In the genomic region with DNA sequence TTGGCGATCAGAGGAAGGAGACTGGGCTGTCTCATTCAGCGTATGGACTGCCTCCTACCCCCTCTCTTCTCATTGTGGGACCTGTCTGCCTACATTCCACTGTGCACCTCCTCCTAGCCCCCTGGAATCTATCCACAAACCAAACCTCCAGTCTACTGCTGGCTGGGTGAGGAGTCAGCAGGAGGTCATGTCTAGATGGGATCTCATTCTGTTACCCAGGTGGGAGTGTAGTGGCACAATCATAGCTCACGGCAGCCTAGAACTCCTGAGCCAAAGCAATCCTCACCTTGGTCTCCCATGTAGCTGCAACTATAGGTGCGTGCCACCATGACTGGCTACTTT, we compare ENCODE assay signal across 25 cellular contexts. TPM values are rescaled to one million over a fixed set of nuclear protein-coding genes. Genes with fewer than 3 reads are reported as not detected.
"Had no signal": no experiment of that assay in that cellular context is flagged by ENCODE, and none has a peak within 500 bp of the region (broad histone marks: within the 10 kb centered on the region; RNA-seq: fewer than 3 reads in every experiment).

No MANE protein-coding gene starts in this region.

- H3K4me3 ChIP-seq: gastrocnemius medialis, heart left ventricle, mucosa of descending colon, upper lobe of left lung had no signal

- H3K4me3 Mint-ChIP-seq: dendritic cell treated with granulocyte-macrophage colony-stimulating factor and Interleukin-4, amounts not matched to agents 40 ng/mL and 50 ng/mL, for 4 days; naive thymus-derived CD4-positive, alpha-beta T cell; T-cell had no signal

- H3K27me3 Mint-ChIP-seq: T-cell had no signal

- H3K4me2 ChIP-seq: SK-N-SH had no signal

- H3K27ac ChIP-seq: brain microvascular endothelial cell, epithelial cell of prostate, gastrocnemius medialis, heart left ventricle, upper lobe of left lung had no signal

- H3K27me3 ChIP-seq: brain microvascular endothelial cell, gastrocnemius medialis, heart left ventricle, upper lobe of left lung had no signal

- H3K9me3 ChIP-seq: SK-N-SH had no signal

- ATAC-seq: gastrocnemius medialis; heart left ventricle; left colon; mucosa of descending colon; naive thymus-derived CD4-positive, alpha-beta T cell; T-cell had no signal

- DNase-seq: activated CD4-positive, alpha-beta T cell treated with anti-CD3 and anti-CD28 coated beads, Interleukin-2, amount 50 U/mL, for 4 hours; activated CD4-positive, CD25-positive, alpha-beta regulatory T cell treated with anti-CD3 and anti-CD28 coated beads, Interleukin-2, amount 50 U/mL, for 72 hours; activated naive CD4-positive, alpha-beta T cell treated with Interleukin-2 at 50 U/mL for 16 hours; anterior cingulate cortex; brain microvascular endothelial cell; cerebellar nuclear complex; effector memory CD4-positive, alpha-beta T cell; gastrocnemius medialis; heart left ventricle; left colon; mucosa of descending colon; naive thymus-derived CD4-positive, alpha-beta T cell; posterior cingulate gyrus; retina; SK-N-SH; stimulated activated CD4-positive, alpha-beta T cell treated with anti-CD3 and anti-CD28 coated beads, Interleukin-2, amount 100 ng/mL, for 48 hours; stimulated activated naive CD4-positive, alpha-beta T cell; substantia nigra; T-cell; T1000 had no signal

- H3K4me1 ChIP-seq: gastrocnemius medialis, heart left ventricle, upper lobe of left lung had no signal

- H3K27ac Mint-ChIP-seq: dendritic cell treated with granulocyte-macrophage colony-stimulating factor and Interleukin-4, amounts not matched to agents 40 ng/mL and 50 ng/mL, for 4 days had no signal

- H3K36me3 ChIP-seq: brain microvascular endothelial cell, gastrocnemius medialis, heart left ventricle, upper lobe of left lung had no signal

- H3K9me2 ChIP-seq: SK-N-SH had no signal

RNA-seq across cellular contexts. Expression of a gene that starts 18.0 kb away (rescaled TPM):
- total RNA-seq: lung microvascular endothelial cell, skeletal muscle tissue had no signal
- polyA plus RNA-seq: SK-N-SH had no signal
